38 cellular contexts compared by ENCODE assay signal in genomic region chr11:64543818-64544217, GRCh38. TPM values are rescaled to one million over a fixed set of nuclear protein-coding genes. Genes with fewer than 3 reads are reported as not detected.
"Had no signal": no experiment of that assay in that cellular context is flagged by ENCODE, and none has a peak within 500 bp of the region (broad histone marks: within the 10 kb centered on the region; RNA-seq: fewer than 3 reads in every experiment).

No MANE protein-coding gene starts in this region.

- H3K36me3 Mint-ChIP-seq: activated CD8-positive, alpha-beta memory T cell treated with anti-CD3 and anti-CD28 coated beads, Interleukin-2, amount 10 ng/mL, durations not matched to agents 7 days and 5 days; activated naive CD4-positive, alpha-beta T cell treated with anti-CD3 and anti-CD28 coated beads, Interleukin-2, amount 10 ng/mL, durations not matched to agents 7 days and 5 days; activated naive CD4-positive, alpha-beta T cell treated with anti-CD3 and anti-CD28 coated beads, Interleukin-2, amount 50 U/mL, for 24 hours; activated naive CD8-positive, alpha-beta T cell; activated naive CD8-positive, alpha-beta T cell treated with anti-CD3 and anti-CD28 coated beads, Interleukin-2, amount 10 ng/mL, durations not matched to agents 7 days and 5 days; brain had no signal

- FAIRE-seq: bronchial epithelial cell, TTC549 had no signal

- H3K27me3 ChIP-seq: ascending aorta, cardiac muscle cell had no signal

- H3K27ac Mint-ChIP-seq: activated CD4-positive, alpha-beta memory T cell treated with anti-CD3 and anti-CD28 coated beads, Interleukin-2, amount 10 ng/mL, durations not matched to agents 7 days and 5 days; activated CD4-positive, alpha-beta T cell treated with anti-CD3 and anti-CD28 coated beads for 36 hours; activated CD4-positive, alpha-beta T cell treated with anti-CD3 and anti-CD28 coated beads, Interleukin-2, amount 10 ng/mL, durations not matched to agents 7 days and 5 days; activated CD8-positive, alpha-beta memory T cell treated with anti-CD3 and anti-CD28 coated beads, Interleukin-2, amount 10 ng/mL, durations not matched to agents 7 days and 5 days; activated naive CD4-positive, alpha-beta T cell treated with anti-CD3 and anti-CD28 coated beads, Interleukin-2, amount 10 ng/mL, durations not matched to agents 7 days and 5 days; activated naive CD4-positive, alpha-beta T cell treated with anti-CD3 and anti-CD28 coated beads, Interleukin-2, amount 50 U/mL, for 24 hours; activated naive CD8-positive, alpha-beta T cell treated with anti-CD3 and anti-CD28 coated beads, Interleukin-2, amount 10 ng/mL, durations not matched to agents 7 days and 5 days; activated naive CD8-positive, alpha-beta T cell treated with anti-CD3 and anti-CD28 coated beads, Interleukin-2, amount 50 U/mL, for 24 hours; activated T-cell treated with anti-CD3 and anti-CD28 coated beads, Interleukin-2, amount 50 U/mL, for 24 hours; activated T-helper 2 cell treated with anti-CD3 and anti-CD28 coated beads, Interferon-gamma antibody, Interleukin-2, Interleukin-4, amounts not matched to agents 10 μg/mL and 5 μg/mL and 100 μg/mL, durations not matched to agents 14 hours and 24 hours and 36 hours; brain; T-helper 1 cell treated with Interleukin-12 subunit alpha and Interleukin-12 subunit beta and Interleukin-4 antibody, amounts not matched to agents 30 μg/mL and 1 μg/mL, for 36 hours; T-helper 2 cell treated with Interferon-gamma antibody and Interleukin-4, amounts not matched to agents 5 μg/mL and 100 μg/mL, for 36 hours had no signal

- H3K9me3 ChIP-seq: ascending aorta had no signal

- H3K9me3 Mint-ChIP-seq: activated CD4-positive, alpha-beta memory T cell treated with anti-CD3 and anti-CD28 coated beads, Interleukin-2, amount 10 ng/mL, durations not matched to agents 7 days and 5 days; activated CD4-positive, alpha-beta T cell treated with anti-CD3 and anti-CD28 coated beads, Interleukin-2, amount 10 ng/mL, durations not matched to agents 7 days and 5 days; activated naive CD4-positive, alpha-beta T cell treated with anti-CD3 and anti-CD28 coated beads, Interleukin-2, amount 10 ng/mL, durations not matched to agents 7 days and 5 days; activated naive CD4-positive, alpha-beta T cell treated with anti-CD3 and anti-CD28 coated beads, Interleukin-2, amount 50 U/mL, for 24 hours; activated naive CD8-positive, alpha-beta T cell treated with anti-CD3 and anti-CD28 coated beads, Interleukin-2, amount 10 ng/mL, durations not matched to agents 7 days and 5 days; activated naive CD8-positive, alpha-beta T cell treated with anti-CD3 and anti-CD28 coated beads, Interleukin-2, amount 50 U/mL, for 24 hours; activated T-cell treated with anti-CD3 and anti-CD28 coated beads, Interleukin-2, amount 50 U/mL, for 24 hours; activated T-helper 2 cell treated with anti-CD3 and anti-CD28 coated beads, Interferon-gamma antibody, Interleukin-2, Interleukin-4, amounts not matched to agents 10 μg/mL and 5 μg/mL and 100 μg/mL, durations not matched to agents 14 hours and 24 hours and 36 hours; central memory CD8-positive, alpha-beta T cell; T-helper 1 cell treated with Interleukin-12 subunit alpha and Interleukin-12 subunit beta and Interleukin-4 antibody, amounts not matched to agents 30 μg/mL and 1 μg/mL, for 36 hours; T-helper 2 cell treated with Interferon-gamma antibody and Interleukin-4, amounts not matched to agents 5 μg/mL and 100 μg/mL, for 36 hours had no signal

- H3K4me3 ChIP-seq: ascending aorta, cardiac muscle cell had no signal

- DNase-seq: activated CD4-positive, alpha-beta memory T cell treated with anti-CD3 and anti-CD28 coated beads, Interleukin-2, amount 10 ng/mL, durations not matched to agents 7 days and 5 days; activated CD4-positive, alpha-beta T cell treated with anti-CD3 and anti-CD28 coated beads for 1 hour; activated CD4-positive, alpha-beta T cell treated with anti-CD3 and anti-CD28 coated beads for 36 hours; activated CD4-positive, alpha-beta T cell treated with anti-CD3 and anti-CD28 coated beads for 48 hours; activated CD4-positive, alpha-beta T cell treated with anti-CD3 and anti-CD28 coated beads, Interleukin-2, amount 10 ng/mL, durations not matched to agents 7 days and 5 days; activated CD4-positive, alpha-beta T cell treated with anti-CD3 and anti-CD28 coated beads, Interleukin-2, amount 50 U/mL, for 48 hours; activated CD4-positive, CD25-positive, alpha-beta regulatory T cell; activated CD8-positive, alpha-beta memory T cell treated with anti-CD3 and anti-CD28 coated beads for 24 hours; activated CD8-positive, alpha-beta memory T cell treated with anti-CD3 and anti-CD28 coated beads, Interleukin-2, amount 10 ng/mL, durations not matched to agents 7 days and 5 days; activated CD8-positive, alpha-beta memory T cell treated with anti-CD3 and anti-CD28 coated beads, Interleukin-2, amount 50 U/mL, for 48 hours; activated effector memory CD4-positive, alpha-beta T cell treated with Interleukin-2 at 50 U/mL for 16 hours; activated gamma-delta T cell; activated naive CD4-positive, alpha-beta T cell treated with anti-CD3 and anti-CD28 coated beads, Interleukin-2, amount 10 ng/mL, durations not matched to agents 7 days and 5 days; activated naive CD4-positive, alpha-beta T cell treated with Interleukin-2 at 50 U/mL for 16 hours; activated naive CD8-positive, alpha-beta T cell treated with anti-CD3 and anti-CD28 coated beads, Interleukin-2, amount 10 ng/mL, durations not matched to agents 7 days and 5 days; activated naive CD8-positive, alpha-beta T cell treated with anti-CD3 and anti-CD28 coated beads, Interleukin-2, amount 50 U/mL, for 24 hours; activated T-cell treated with anti-CD3 and anti-CD28 coated beads, Interleukin-2, amount 50 U/mL, for 24 hours; activated T-cell treated with anti-CD3 and anti-CD28 coated beads, Interleukin-2, amount 50 U/mL, for 48 hours; amygdala; anterior cingulate cortex; caudate nucleus; cerebellar nuclear complex; T-helper 2 cell; T-helper 9 cell had no signal

- H3K4me3 Mint-ChIP-seq: activated CD4-positive, alpha-beta memory T cell treated with anti-CD3 and anti-CD28 coated beads, Interleukin-2, amount 10 ng/mL, durations not matched to agents 7 days and 5 days; activated CD4-positive, alpha-beta T cell treated with anti-CD3 and anti-CD28 coated beads for 36 hours; activated CD4-positive, alpha-beta T cell treated with anti-CD3 and anti-CD28 coated beads, Interleukin-2, amount 10 ng/mL, durations not matched to agents 7 days and 5 days; activated CD8-positive, alpha-beta memory T cell treated with anti-CD3 and anti-CD28 coated beads, Interleukin-2, amount 10 ng/mL, durations not matched to agents 7 days and 5 days; activated naive CD4-positive, alpha-beta T cell treated with anti-CD3 and anti-CD28 coated beads, Interleukin-2, amount 10 ng/mL, durations not matched to agents 7 days and 5 days; activated naive CD4-positive, alpha-beta T cell treated with anti-CD3 and anti-CD28 coated beads, Interleukin-2, amount 50 U/mL, for 24 hours; activated naive CD8-positive, alpha-beta T cell; activated naive CD8-positive, alpha-beta T cell treated with anti-CD3 and anti-CD28 coated beads, Interleukin-2, amount 10 ng/mL, durations not matched to agents 7 days and 5 days; activated naive CD8-positive, alpha-beta T cell treated with anti-CD3 and anti-CD28 coated beads, Interleukin-2, amount 50 U/mL, for 24 hours; activated T-cell treated with anti-CD3 and anti-CD28 coated beads, Interleukin-2, amount 50 U/mL, for 24 hours; brain; central memory CD8-positive, alpha-beta T cell; T-helper 1 cell treated with Interleukin-12 subunit alpha and Interleukin-12 subunit beta and Interleukin-4 antibody, amounts not matched to agents 30 μg/mL and 1 μg/mL, for 36 hours; T-helper 2 cell treated with Interferon-gamma antibody and Interleukin-4, amounts not matched to agents 5 μg/mL and 100 μg/mL, for 36 hours had no signal

- H3K36me3 ChIP-seq: ascending aorta, cardiac muscle cell had no signal

- ATAC-seq: activated CD4-positive, alpha-beta T cell treated with anti-CD3 and anti-CD28 coated beads for 36 hours; activated CD4-positive, CD25-positive, alpha-beta regulatory T cell treated with anti-CD3 and anti-CD28 coated beads, Interleukin-2, amount 50 U/mL, for 24 hours; activated CD8-positive, alpha-beta memory T cell treated with anti-CD3 and anti-CD28 coated beads, Interleukin-2, amount 10 ng/mL, durations not matched to agents 7 days and 5 days; activated naive CD8-positive, alpha-beta T cell treated with anti-CD3 and anti-CD28 coated beads, Interleukin-2, amount 50 U/mL, for 24 hours had no signal

- H3K27me3 Mint-ChIP-seq: activated naive CD8-positive, alpha-beta T cell had no signal

- H3K4me1 Mint-ChIP-seq: activated CD4-positive, alpha-beta memory T cell treated with anti-CD3 and anti-CD28 coated beads, Interleukin-2, amount 10 ng/mL, durations not matched to agents 7 days and 5 days; activated CD4-positive, alpha-beta T cell treated with anti-CD3 and anti-CD28 coated beads for 36 hours; activated CD4-positive, alpha-beta T cell treated with anti-CD3 and anti-CD28 coated beads, Interleukin-2, amount 10 ng/mL, durations not matched to agents 7 days and 5 days; activated CD8-positive, alpha-beta memory T cell treated with anti-CD3 and anti-CD28 coated beads, Interleukin-2, amount 10 ng/mL, durations not matched to agents 7 days and 5 days; activated naive CD4-positive, alpha-beta T cell treated with anti-CD3 and anti-CD28 coated beads, Interleukin-2, amount 10 ng/mL, durations not matched to agents 7 days and 5 days; activated naive CD4-positive, alpha-beta T cell treated with anti-CD3 and anti-CD28 coated beads, Interleukin-2, amount 50 U/mL, for 24 hours; activated naive CD8-positive, alpha-beta T cell treated with anti-CD3 and anti-CD28 coated beads, Interleukin-2, amount 10 ng/mL, durations not matched to agents 7 days and 5 days; activated naive CD8-positive, alpha-beta T cell treated with anti-CD3 and anti-CD28 coated beads, Interleukin-2, amount 50 U/mL, for 24 hours; central memory CD8-positive, alpha-beta T cell had no signal

- H3K27ac ChIP-seq: ascending aorta, cardiac muscle cell, VCaP had no signal

RNA-seq across cellular contexts. Expression of gene SLC22A11, which starts 11.9 kb away (rescaled TPM):
- total RNA-seq: activated CD4-positive, alpha-beta memory T cell treated with anti-CD3 and anti-CD28 coated beads, Interleukin-2, amount 10 ng/mL, durations not matched to agents 7 days and 5 days; activated CD4-positive, alpha-beta T cell treated with anti-CD3 and anti-CD28 coated beads, Interleukin-2, amount 10 ng/mL, durations not matched to agents 7 days and 5 days; activated CD8-positive, alpha-beta memory T cell treated with anti-CD3 and anti-CD28 coated beads, Interleukin-2, amount 10 ng/mL, durations not matched to agents 7 days and 5 days; activated naive CD8-positive, alpha-beta T cell treated with anti-CD3 and anti-CD28 coated beads, Interleukin-2, amount 10 ng/mL, durations not matched to agents 7 days and 5 days; activated T-helper 2 cell treated with anti-CD3 and anti-CD28 coated beads, Interferon-gamma antibody, Interleukin-2, Interleukin-4, amounts not matched to agents 10 μg/mL and 5 μg/mL and 100 μg/mL, durations not matched to agents 14 hours and 24 hours and 36 hours; ascending aorta; bronchial epithelial cell; cardiac muscle cell had no signal

RNA-seq across cellular contexts. Expression of gene SLC22A12, which starts 47.2 kb away (rescaled TPM):
- total RNA-seq: activated CD4-positive, alpha-beta memory T cell treated with anti-CD3 and anti-CD28 coated beads, Interleukin-2, amount 10 ng/mL, durations not matched to agents 7 days and 5 days; activated CD4-positive, alpha-beta T cell treated with anti-CD3 and anti-CD28 coated beads for 36 hours; activated CD4-positive, alpha-beta T cell treated with anti-CD3 and anti-CD28 coated beads, Interleukin-2, amount 10 ng/mL, durations not matched to agents 7 days and 5 days; activated CD8-positive, alpha-beta memory T cell treated with anti-CD3 and anti-CD28 coated beads, Interleukin-2, amount 10 ng/mL, durations not matched to agents 7 days and 5 days; activated naive CD8-positive, alpha-beta T cell treated with anti-CD3 and anti-CD28 coated beads, Interleukin-2, amount 10 ng/mL, durations not matched to agents 7 days and 5 days; activated T-helper 2 cell treated with anti-CD3 and anti-CD28 coated beads, Interferon-gamma antibody, Interleukin-2, Interleukin-4, amounts not matched to agents 10 μg/mL and 5 μg/mL and 100 μg/mL, durations not matched to agents 14 hours and 24 hours and 36 hours; ascending aorta; bronchial epithelial cell; cardiac muscle cell; chondrocyte had no signal
- polyA plus RNA-seq: cardiac muscle cell had no signal
